8 cellular contexts compared by ENCODE assay signal in genomic region chr3:11845661-11846060, GRCh38. TPM values are rescaled to one million over a fixed set of nuclear protein-coding genes. Genes with fewer than 3 reads are reported as not detected.
DNase-seq lines count a peak whose midpoint lies in the region; ATAC-seq, FAIRE-seq and TF ChIP-seq lines count a peak whose summit lies in the region.

No MANE protein-coding gene starts in this region.

- peaks cover 25% of the 10 kb centered on the region for H3K79me2 ChIP-seq in DND-41 (ENCODE audit: insufficient read depth, low read length)
- H3K79me2 ChIP-seq in MM.1S (ENCODE audit: low read length) = peaks cover 23% of the 10 kb centered on the region

- H3K27ac ChIP-seq in DND-41 (ENCODE audit: low read length) (peak overlapping the region; percentile 80), MM.1S (ENCODE audit: low read length) (no peak overlapping the region; the same call in 1 of the 2 replicates), dorsolateral prefrontal cortex (peak overlapping the region in 29 of 59 donors; percentile 0 to 92 (median 80)), caudate nucleus (ENCODE audit: low read depth, low read length) (no peak overlapping the region)

- H3K9ac ChIP-seq in DND-41 (ENCODE audit: low read depth, low read length) (peak overlapping the region; percentile 70), MM.1S (ENCODE audit: low read length) (peak overlapping the region; percentile 79)

- DNase-seq in DND-41 (peak; percentile 13), MM.1S (peak; percentile 16), dorsolateral prefrontal cortex (no peak), nephron progenitor cell (no peak), OCI-M2 (lab: John Stamatoyannopoulos, UW; ENCODE audit: unreplicated experiment) (no peak), H4 (ENCODE audit: low spot score) (no peak), caudate nucleus (lab: John Stamatoyannopoulos, UW) (no peak), urothelium cell line (ENCODE audit: low spot score) (no peak)

- H3K9me3 ChIP-seq in DND-41 (ENCODE audit: insufficient read depth, low read length, severe bottlenecking) = peaks cover 1% of the 10 kb centered on the region
- H3K9me3 ChIP-seq in MM.1S (replicated peaks; ENCODE audit: insufficient read depth, low read length) = no peaks in the 10 kb centered on the region

- peaks cover under 1% of the 10 kb centered on the region for H3K9me3 Mint-ChIP-seq in nephron progenitor cell

- H3K4me2 ChIP-seq in DND-41 (ENCODE audit: insufficient read depth, low read length) = peak overlapping the region; percentile 64
- H3K4me2 ChIP-seq in MM.1S (ENCODE audit: low read depth, low read length) = peak overlapping the region; percentile 61

- H3K9me2 ChIP-seq in MM.1S (replicated peaks; ENCODE audit: insufficient read depth, low read length) = no peaks in the 10 kb centered on the region

- ATAC-seq in DND-41 (ENCODE audit: insufficient read depth, low read depth) = no peak

- TF ChIP-seq CTCF in DND-41 (IDR thresholded peaks at IDR 0.05; ENCODE audit: borderline replicate concordance, extremely low read depth, low read length, poor library complexity, severe bottlenecking) (no peak), MM.1S (IDR thresholded peaks at IDR 0.05; ENCODE audit: low read length) (no peak), dorsolateral prefrontal cortex (IDR thresholded peaks at IDR 0.05 in 54 of 56, conservative IDR thresholded peaks at IDR 0.05 in 2 of 56; ENCODE audit: low read depth in 1 of 56, partially characterized antibody in 56 of 56) (no peak), nephron progenitor cell (IDR thresholded peaks at IDR 0.05) (no peak)

- H3K36me3 ChIP-seq in DND-41 (ENCODE audit: insufficient read depth, low read length) (peaks cover 43% of the 10 kb centered on the region), MM.1S (replicated peaks; ENCODE audit: insufficient read depth, low read length) (no peaks in the 10 kb centered on the region; the same call in 1 of the 2 replicates)

- H4K20me1 ChIP-seq in DND-41 (ENCODE audit: insufficient read depth, low read length) = 0 out of 2 replicates have a peak, but pooled peaks cover 4% of the 10 kb centered on the region
- no peaks in the 10 kb centered on the region for H4K20me1 ChIP-seq in MM.1S (ENCODE audit: insufficient read depth, low read length)

- H2AFZ ChIP-seq in DND-41 (ENCODE audit: low read depth, low read length) = peak overlapping the region; percentile 81; the same call in 1 of the 2 replicates
- H2AFZ ChIP-seq in MM.1S (ENCODE audit: low read length) = peak overlapping the region; percentile 85

- H3F3A ChIP-seq in MM.1S (ENCODE audit: insufficient read depth, low read length) = no peaks in the 10 kb centered on the region

- H3K27me3 ChIP-seq in DND-41 (ENCODE audit: insufficient read depth, low read length, poor library complexity) = no peaks in the 10 kb centered on the region
- no peaks in the 10 kb centered on the region for H3K27me3 ChIP-seq in MM.1S (replicated peaks; ENCODE audit: insufficient read depth, low read length)
- no peaks in the 10 kb centered on the region for H3K27me3 ChIP-seq in dorsolateral prefrontal cortex

- H3K27ac Mint-ChIP-seq in nephron progenitor cell = no peak overlapping the region

- peak overlapping the region; percentile 47 to 77; a peak in 3 of 4 replicates for H3K4me3 ChIP-seq in DND-41 (ENCODE audit: low read depth in 1 of 2, low read length in 2 of 2)
- H3K4me3 ChIP-seq in MM.1S (ENCODE audit: low read length) = peak overlapping the region; percentile 96
- peak overlapping the region; percentile 64 to 97 (median 86) for H3K4me3 ChIP-seq in dorsolateral prefrontal cortex

- H3K4me1 Mint-ChIP-seq in nephron progenitor cell = peaks cover 33% of the 10 kb centered on the region

- peaks cover 29% of the 10 kb centered on the region for H3K36me3 Mint-ChIP-seq in nephron progenitor cell (ENCODE audit: low read depth)

- FAIRE-seq in urothelium cell line (lab: Jason Lieb, UNC) = no peak

- H3K4me1 ChIP-seq in DND-41 (ENCODE audit: insufficient read depth, low read length) (peaks cover 29% of the 10 kb centered on the region), MM.1S (ENCODE audit: low read length) (no peaks in the 10 kb centered on the region)

- intact Hi-C loops in dorsolateral prefrontal cortex (cut with DNase I) = loop anchor here (10.0 kb wide), 1 partner anchor 199 kb away; no protein-coding TSS in a partner anchor

- H3K4me3 Mint-ChIP-seq in nephron progenitor cell = peak overlapping the region; percentile 98

- H3K27me3 Mint-ChIP-seq in nephron progenitor cell (ENCODE audit: low read depth, poor library complexity) = peaks cover 21% of the 10 kb centered on the region

RNA-seq across cellular contexts. Expression of gene TAMM41, which starts 1.0 kb away (rescaled TPM):
- total RNA-seq in dorsolateral prefrontal cortex = 10 to 100 TPM; 19.6 to 60.4 (median 33.1) TPM
- total RNA-seq in H4 (2014; rRNA removed; shearing (Covaris generic)) = 7.6 and 17.2 TPM in 2 replicates

Comparison
In these comparisons a context has a peak if more than half of its experiments do, and no peak if none do; other contexts are left out.
1. DNase-seq: peak in DND-41 (single experiment) and MM.1S (single experiment); none in dorsolateral prefrontal cortex (0 of 10), nephron progenitor cell (single experiment), OCI-M2 (single experiment), H4 (single experiment), caudate nucleus (0 of 61) and urothelium cell line (single experiment).
2. Peak in every context shown above with its lines, with median percentiles within 50 percentile points of each other: H3K4me3 ChIP-seq.